ENCODE assay signal across 7 cellular contexts in the genomic region with DNA sequence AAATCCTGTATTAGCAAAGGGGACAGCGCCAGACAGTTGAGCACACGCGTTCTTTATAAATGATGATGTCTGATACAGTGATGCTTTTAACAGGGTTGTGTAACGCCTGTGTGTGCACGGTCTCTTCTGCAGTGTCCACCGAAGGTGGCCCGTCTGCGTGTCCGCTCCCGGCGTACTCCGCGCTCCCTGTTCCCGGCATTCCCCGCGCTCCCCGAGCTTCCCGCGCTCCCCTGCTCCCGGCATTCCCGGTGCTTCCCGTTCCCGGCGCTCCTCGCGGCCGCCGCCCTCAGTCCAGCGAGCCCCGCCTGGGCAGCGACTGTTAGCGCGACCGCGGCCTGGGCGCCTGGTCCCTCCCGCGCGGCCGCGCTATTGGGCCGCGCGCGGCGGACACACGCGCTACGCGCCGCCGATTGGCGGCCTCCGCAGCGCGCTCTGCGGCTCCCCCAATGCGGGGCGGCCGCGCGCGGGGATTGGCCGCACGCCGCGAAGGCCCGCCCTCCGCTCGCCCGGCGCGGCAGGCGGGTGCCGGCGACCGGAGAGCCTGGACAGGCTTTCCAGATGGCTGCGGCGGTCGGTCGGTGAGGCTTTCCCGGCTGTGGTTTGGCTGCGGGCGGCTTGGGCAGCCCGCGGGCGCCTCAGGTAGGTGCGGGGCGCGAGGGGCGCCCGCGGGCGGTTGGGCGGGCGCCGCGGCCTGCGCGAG. TPM values are rescaled to one million over a fixed set of nuclear protein-coding genes. Genes with fewer than 3 reads are reported as not detected.
DNase-seq lines count a peak whose midpoint lies in the region; ATAC-seq and TF ChIP-seq lines count a peak whose summit lies in the region.

A gene (plus strand): TSS at position 497 of the 700 bp plus-strand sequence. CDS start 5,723 bp downstream, outside the sequence.

- peak; percentile 72 for ATAC-seq in GM18505 (IDR thresholded peaks at IDR 0.05; ENCODE audit: unreplicated experiment)
- ATAC-seq in HG02970 (IDR thresholded peaks at IDR 0.05; ENCODE audit: low FRiP score, unreplicated experiment): peak; percentile 89

- in situ Hi-C loops in astrocyte of the spinal cord (cut with HindIII; ENCODE audit: low sequenced_read_pairs): no loop called here

- peak; percentile 93 to 96 for DNase-seq in NCI-H1930 (lab: John Stamatoyannopoulos, UW)
- DNase-seq in T-helper 9 cell: peak; percentile 61
- peak; percentile 96 for DNase-seq in astrocyte of the spinal cord (ENCODE audit: low read depth, low spot score)
- peak; percentile 93 to 95 for DNase-seq in hippocampal formation (lab: John Stamatoyannopoulos, UW)
- peak; percentile 76 for DNase-seq in renal cortical epithelial cell (ENCODE audit: low read depth)

- peak; percentile 68 for TF ChIP-seq POLR2A in GM18505 (IDR thresholded peaks at IDR 0.05; ENCODE audit: borderline replicate concordance, extremely low read depth, insufficient read depth, insufficient read length)

- no peak for TF ChIP-seq CTCF in astrocyte of the spinal cord (IDR thresholded peaks at IDR 0.05; ENCODE audit: low read depth, low read length)

- H3K4me3 ChIP-seq in astrocyte of the spinal cord (ENCODE audit: low read depth, low read length): peak within 1 kb of the TSS; percentile 81

RNA-seq across cellular contexts. Expression of the gene that starts here (rescaled TPM):
- total RNA-seq in renal cortical epithelial cell: 15.3 and 36.6 TPM in 2 replicates

Comparison
In these comparisons a context has a peak if more than half of its experiments do, and no peak if none do; other contexts are left out.
1. Peak in every context shown above with its lines: DNase-seq, ATAC-seq and H3K4me3 ChIP-seq.